Comparison of ENCODE assay signal across 22 cellular contexts in the genomic region with DNA sequence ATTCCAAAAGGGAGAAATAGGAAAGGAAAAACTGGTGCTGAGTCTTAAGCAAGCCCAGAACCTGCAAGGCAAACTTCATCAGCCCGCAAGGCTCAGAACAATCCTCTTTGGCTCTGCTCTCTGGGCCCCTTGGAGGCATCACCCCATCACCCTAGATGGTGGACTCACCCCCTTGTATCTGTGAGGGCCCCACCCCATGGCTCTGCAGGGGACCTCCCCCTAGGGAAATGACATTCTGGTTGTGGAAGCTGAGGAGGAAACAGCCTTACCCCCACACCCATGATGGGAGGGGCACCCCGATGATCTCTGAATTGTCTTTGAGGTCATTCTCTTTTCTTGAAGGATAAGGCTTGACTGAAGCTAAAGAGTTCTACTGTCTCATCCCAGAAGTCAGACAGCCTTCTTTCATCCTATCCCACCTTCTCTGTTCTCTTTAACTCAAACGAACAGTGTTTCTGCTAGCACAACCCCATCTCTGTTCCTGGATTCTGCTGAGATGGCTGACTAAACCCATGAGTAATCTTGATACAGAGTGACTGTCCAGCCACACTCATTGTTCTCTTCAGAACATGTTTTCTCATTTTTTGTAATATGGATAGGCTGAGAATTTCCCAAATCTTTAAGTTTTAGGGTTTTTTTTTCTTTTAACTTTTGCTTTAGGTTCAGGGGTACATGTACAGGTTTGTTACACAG.
"Had no signal": no experiment of that assay in that cellular context is flagged by ENCODE, and none has a peak within 500 bp of the region (broad histone marks: within the 10 kb centered on the region; RNA-seq: fewer than 3 reads in every experiment).

No MANE protein-coding gene starts in this region.

- H3K36me3 ChIP-seq: ascending aorta, brain microvascular endothelial cell, esophagus muscularis mucosa, gastroesophageal sphincter, tibial nerve had no signal

- H3K4me1 Mint-ChIP-seq: activated B cell treated with CpG ODN at 0.5 μM for 24 hours; activated naive CD4-positive, alpha-beta T cell treated with anti-CD3 and anti-CD28 coated beads, Interleukin-2, amount 10 ng/mL, durations not matched to agents 7 days and 5 days; activated naive CD8-positive, alpha-beta T cell treated with anti-CD3 and anti-CD28 coated beads, Interleukin-2, amount 10 ng/mL, durations not matched to agents 7 days and 5 days; endodermal cell; naive thymus-derived CD4-positive, alpha-beta T cell; T-cell had no signal

- FAIRE-seq: kidney had no signal

- DNase-seq: activated B cell treated with CpG ODN at 0.5 μM for 24 hours; activated CD4-positive, alpha-beta T cell treated with anti-CD3 and anti-CD28 coated beads, Interleukin-2, amount 50 U/mL, for 1 hour; activated CD8-positive, alpha-beta T cell treated with anti-CD3 and anti-CD28 coated beads, Interleukin-2, amount 10 ng/mL, durations not matched to agents 7 days and 5 days; activated gamma-delta T cell; activated naive CD4-positive, alpha-beta T cell treated with anti-CD3 and anti-CD28 coated beads, Interleukin-2, amount 10 ng/mL, durations not matched to agents 7 days and 5 days; activated naive CD8-positive, alpha-beta T cell treated with anti-CD3 and anti-CD28 coated beads, Interleukin-2, amount 10 ng/mL, durations not matched to agents 7 days and 5 days; activated T-cell treated with anti-CD3 and anti-CD28 coated beads, Interleukin-2, amount 50 U/mL, for 24 hours; brain microvascular endothelial cell; central memory CD4-positive, alpha-beta T cell; endodermal cell; hippocampal formation; kidney; left colon; midbrain; naive thymus-derived CD4-positive, alpha-beta T cell; right cardiac atrium; stimulated activated naive CD4-positive, alpha-beta T cell; T-cell had no signal

- H3K27ac ChIP-seq: ascending aorta, brain microvascular endothelial cell, esophagus muscularis mucosa, gastroesophageal sphincter, tibial nerve had no signal

- H3K4me1 ChIP-seq: ascending aorta, esophagus muscularis mucosa, gastroesophageal sphincter, tibial nerve had no signal

- H3K4me3 ChIP-seq: ascending aorta, esophagus muscularis mucosa, gastroesophageal sphincter, tibial nerve had no signal

- H3K27ac Mint-ChIP-seq: activated B cell treated with CpG ODN at 0.5 μM for 24 hours; activated CD8-positive, alpha-beta T cell treated with anti-CD3 and anti-CD28 coated beads, Interleukin-2, amount 10 ng/mL, durations not matched to agents 7 days and 5 days; activated naive CD4-positive, alpha-beta T cell treated with anti-CD3 and anti-CD28 coated beads, Interleukin-2, amount 10 ng/mL, durations not matched to agents 7 days and 5 days; activated naive CD8-positive, alpha-beta T cell treated with anti-CD3 and anti-CD28 coated beads, Interleukin-2, amount 10 ng/mL, durations not matched to agents 7 days and 5 days; activated T-cell treated with anti-CD3 and anti-CD28 coated beads, Interleukin-2, amount 50 U/mL, for 24 hours; endodermal cell; naive thymus-derived CD4-positive, alpha-beta T cell; T-cell had no signal

- ATAC-seq: activated CD8-positive, alpha-beta T cell treated with anti-CD3 and anti-CD28 coated beads, Interleukin-2, amount 10 ng/mL, durations not matched to agents 7 days and 5 days; gastroesophageal sphincter; left colon; naive thymus-derived CD4-positive, alpha-beta T cell; right cardiac atrium; T-cell had no signal

- H3K36me3 Mint-ChIP-seq: activated naive CD4-positive, alpha-beta T cell treated with anti-CD3 and anti-CD28 coated beads, Interleukin-2, amount 10 ng/mL, durations not matched to agents 7 days and 5 days; activated naive CD8-positive, alpha-beta T cell treated with anti-CD3 and anti-CD28 coated beads, Interleukin-2, amount 10 ng/mL, durations not matched to agents 7 days and 5 days; naive thymus-derived CD4-positive, alpha-beta T cell; T-cell had no signal

- H3K4me3 Mint-ChIP-seq: activated B cell treated with CpG ODN at 0.5 μM for 24 hours; activated CD8-positive, alpha-beta T cell treated with anti-CD3 and anti-CD28 coated beads, Interleukin-2, amount 10 ng/mL, durations not matched to agents 7 days and 5 days; activated naive CD4-positive, alpha-beta T cell treated with anti-CD3 and anti-CD28 coated beads, Interleukin-2, amount 10 ng/mL, durations not matched to agents 7 days and 5 days; activated naive CD8-positive, alpha-beta T cell treated with anti-CD3 and anti-CD28 coated beads, Interleukin-2, amount 10 ng/mL, durations not matched to agents 7 days and 5 days; activated T-cell treated with anti-CD3 and anti-CD28 coated beads, Interleukin-2, amount 50 U/mL, for 24 hours; endodermal cell; naive thymus-derived CD4-positive, alpha-beta T cell; T-cell had no signal

- H3K27me3 Mint-ChIP-seq: activated B cell treated with CpG ODN at 0.5 μM for 24 hours; activated naive CD4-positive, alpha-beta T cell treated with anti-CD3 and anti-CD28 coated beads, Interleukin-2, amount 10 ng/mL, durations not matched to agents 7 days and 5 days had no signal

- H3K27me3 ChIP-seq: ascending aorta, brain microvascular endothelial cell, esophagus muscularis mucosa, gastroesophageal sphincter, tibial nerve had no signal
